31 cellular contexts compared by ENCODE assay signal in the genomic region with DNA sequence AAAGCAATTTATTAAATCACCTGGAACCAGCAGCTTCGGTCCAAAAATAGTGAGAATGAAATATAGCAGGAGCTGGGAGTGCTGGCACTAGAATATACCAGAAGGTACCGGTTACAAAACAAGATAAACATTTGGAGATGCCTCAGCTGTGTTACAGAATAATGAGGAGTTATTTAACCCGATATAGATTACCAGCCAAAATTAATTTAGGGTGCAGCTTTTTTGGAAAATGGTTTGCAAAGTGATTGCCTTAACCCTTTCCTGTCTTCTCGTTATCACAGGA.
"Had no signal": no experiment of that assay in that cellular context is flagged by ENCODE, and none has a peak within 500 bp of the region (broad histone marks: within the 10 kb centered on the region; RNA-seq: fewer than 3 reads in every experiment).

No MANE protein-coding gene starts in this region.

- ATAC-seq: body of pancreas; foreskin keratinocyte; heart right ventricle; sciatic nerve; stimulated activated effector memory CD8-positive, alpha-beta T cell treated with anti-CD3 and anti-CD28 coated beads, Interleukin-12 subunit alpha, Interleukin-12 subunit beta, amount 100 ng/mL, for 72 hours had no signal

- H3K36me3 ChIP-seq: adrenal gland, cardiac muscle cell, esophagus muscularis mucosa, heart right ventricle, left ventricle myocardium inferior, ovary, thyroid gland, upper lobe of left lung, vagina had no signal

- H3K27ac ChIP-seq: adrenal gland, body of pancreas, cardiac muscle cell, esophagus muscularis mucosa, foreskin keratinocyte, heart right ventricle, left ventricle myocardium inferior, ovary, skin epidermis, thyroid gland, upper lobe of left lung, vagina, VCaP had no signal

- H3K4me3 ChIP-seq: adrenal gland, body of pancreas, cardiac muscle cell, esophagus muscularis mucosa, heart right ventricle, left ventricle myocardium inferior, lung, ovary, skin epidermis, thyroid gland, upper lobe of left lung, vagina had no signal

- DNase-seq: activated CD4-positive, alpha-beta T cell treated with anti-CD3 and anti-CD28 coated beads for 4 hours; activated CD4-positive, alpha-beta T cell treated with anti-CD3 and anti-CD28 coated beads, Interleukin-2, amount 50 U/mL, for 48 hours; activated CD8-positive, alpha-beta memory T cell treated with anti-CD3 and anti-CD28 coated beads, Interleukin-2, amount 50 U/mL, for 4 hours; activated effector memory CD4-positive, alpha-beta T cell treated with anti-CD3 and anti-CD28 coated beads, Interleukin-2, amount 50 U/mL, for 16 hours; activated naive CD4-positive, alpha-beta T cell treated with anti-CD3 and anti-CD28 coated beads for 36 hours; activated naive CD8-positive, alpha-beta T cell treated with anti-CD3 and anti-CD28 coated beads for 36 hours; activated T-cell treated with anti-CD3 and anti-CD28 coated beads, Interleukin-2, amount 50 U/mL, for 1 hour; adrenal gland; aorta; body of pancreas; cortex of kidney; foreskin keratinocyte; heart right ventricle; islet precursor cell; left ventricle myocardium inferior; nephron progenitor cell; ovary; stimulated activated CD4-positive, alpha-beta T cell treated with anti-CD3 and anti-CD28 coated beads, Interleukin-12 subunit alpha, Interleukin-12 subunit beta, amount 100 ng/mL, for 4 hours; stimulated activated CD4-positive, alpha-beta T cell treated with anti-CD3 and anti-CD28 coated beads, Interleukin-4, amount 100 ng/mL, for 24 hours; substantia nigra; T-helper 9 cell; thyroid gland; upper lobe of left lung had no signal

- H3K9me3 ChIP-seq: adrenal gland, body of pancreas, esophagus muscularis mucosa, heart right ventricle, left ventricle myocardium inferior, ovary, thyroid gland, upper lobe of left lung, vagina had no signal

- H3K27me3 ChIP-seq: adrenal gland, body of pancreas, cardiac muscle cell, esophagus muscularis mucosa, foreskin keratinocyte, ovary, thyroid gland, upper lobe of left lung, vagina had no signal
